ENCODE assay signal across 10 cellular contexts in genomic region chr1:37919277-37919676, GRCh38.
DNase-seq lines count a peak whose midpoint lies in the region; ATAC-seq and FAIRE-seq lines count a peak whose summit lies in the region.
"Had no signal": no experiment of that assay in that cellular context is flagged by ENCODE, and none has a peak within 500 bp of the region (broad histone marks: within the 10 kb centered on the region; RNA-seq: fewer than 3 reads in every experiment).

No MANE protein-coding gene starts in this region.

- peak; percentile 25 for DNase-seq in AG08396 (ENCODE audit: low spot score)
- DNase-seq in GM19239 (ENCODE audit: insufficient read length, low spot score): no peak
- DNase-seq in UCSD-AML1 (lab: John Stamatoyannopoulos, UW; ENCODE audit: unreplicated experiment): peak; percentile 36
- peak; percentile 68 for DNase-seq in islet precursor cell
- DNase-seq in NCI-H146 (lab: John Stamatoyannopoulos, UW): no peak
- no peak for DNase-seq in anterior cingulate cortex (lab: John Stamatoyannopoulos, UW)
- DNase-seq: NCI-H1105; stimulated activated naive CD8-positive, alpha-beta T cell treated with anti-CD3 and anti-CD28 coated beads, Interleukin-15, Interleukin-2, amounts not matched to agents 100 U/mL and 50 U/mL, for 24 hours had no signal

- FAIRE-seq in GM19239 (lab: Jason Lieb, UNC): peak; percentile 21

- no peak for ATAC-seq in HG02938 (IDR thresholded peaks at IDR 0.05; ENCODE audit: unreplicated experiment)
- ATAC-seq in HG02840 (IDR thresholded peaks at IDR 0.05; ENCODE audit: low FRiP score, unreplicated experiment): no peak
- ATAC-seq: stimulated activated naive CD8-positive, alpha-beta T cell treated with anti-CD3 and anti-CD28 coated beads, Interleukin-15, Interleukin-2, amounts not matched to agents 100 U/mL and 50 U/mL, for 24 hours had no signal

Comparison
In these comparisons a context has a peak if more than half of its experiments do, and no peak if none do; other contexts are left out.
1. DNase-seq: peak in AG08396 (single experiment), UCSD-AML1 (single experiment) and islet precursor cell (single experiment); none in GM19239 (single experiment), NCI-H146 (single experiment) and anterior cingulate cortex (0 of 58).